In genomic region chr10:75401569-75402485, GRCh38 we compare ENCODE assay signal across 8 cellular contexts. TPM values are rescaled to one million over a fixed set of nuclear protein-coding genes. Genes with fewer than 3 reads are reported as not detected.
DNase-seq lines count a peak whose midpoint lies in the region; ATAC-seq, FAIRE-seq and TF ChIP-seq lines count a peak whose summit lies in the region.

Gene ZNF503, minus strand, starts transcription at chr10:75401764. Its CDS starts 345 bp downstream, at chr10:75401419.

- intact Hi-C loops in vagina (cut with DNase I) = loop anchor here (5.0 to 10.0 kb wide), 4 partner anchors 65 to 503 kb away; no protein-coding TSS in a partner anchor

- ATAC-seq in CD4-positive, CD25-positive, alpha-beta regulatory T cell (ENCODE audit: low read depth in 2 of 2) = peak; percentile 32 to 42
- ATAC-seq in HG03460 (IDR thresholded peaks at IDR 0.05; ENCODE audit: unreplicated experiment) = peak; percentile 65

- peak in 1 of 3 donors; percentile 48 for DNase-seq in CD4-positive, CD25-positive, alpha-beta regulatory T cell
- DNase-seq in NCI-H524 (lab: John Stamatoyannopoulos, UW) (peak; percentile 80 to 87), frontal cortex (ENCODE audit: low spot score in 2 of 2) (peak; percentile 93 to 95), vagina (ENCODE audit: extremely low spot score in 2 of 2) (peak in 1 of 2 donors; percentile 99)

- H3K4me3 Mint-ChIP-seq in CD4-positive, CD25-positive, alpha-beta regulatory T cell = peak within 1 kb of the TSS; percentile 66 to 87 (median 83)
- peak within 1 kb of the TSS; percentile 84 for H3K4me3 Mint-ChIP-seq in activated naive CD4-positive, alpha-beta T cell treated with anti-CD3 and anti-CD28 coated beads, Interleukin-2, amount 50 U/mL, for 24 hours
- H3K4me3 Mint-ChIP-seq in nephron = peak within 1 kb of the TSS; percentile 87 to 100 (median 100)

- peak in 2 of 3 experiments; percentile 19 to 23 for TF ChIP-seq CTCF in nephron (IDR thresholded peaks at IDR 0.05; ENCODE audit: unreplicated experiment in 3 of 3)
- TF ChIP-seq CTCF in vagina (IDR thresholded peaks at IDR 0.05) = peak in 1 of 3 experiments; percentile 51

- TF ChIP-seq POLR2A in GM19099 (IDR thresholded peaks at IDR 0.05; ENCODE audit: extremely low read depth, insufficient read length, low read depth) (peak; percentile 93), vagina (IDR thresholded peaks at IDR 0.05) (peak; percentile 40 to 95)

- H3K9me3 ChIP-seq in CD4-positive, CD25-positive, alpha-beta regulatory T cell (ENCODE audit: control insufficient read depth in 2 of 2, low read length in 2 of 2) = no peaks in the 10 kb centered on the region
- no peaks in the 10 kb centered on the region for H3K9me3 ChIP-seq in vagina

- H3K4me1 ChIP-seq in CD4-positive, CD25-positive, alpha-beta regulatory T cell (ENCODE audit: control insufficient read depth, insufficient read depth, low read length, poor library complexity, severe bottlenecking) = peaks cover 41% of the 10 kb centered on the region
- H3K4me1 ChIP-seq in vagina = peaks cover 40% of the 10 kb centered on the region

- no peaks in the 10 kb centered on the region for H3K36me3 ChIP-seq in CD4-positive, CD25-positive, alpha-beta regulatory T cell (ENCODE audit: control insufficient read depth, insufficient read depth, low read length)
- peaks cover 0 to 12% of the 10 kb centered on the region in 2 donors for H3K36me3 ChIP-seq in vagina

- H3K9me3 Mint-ChIP-seq in CD4-positive, CD25-positive, alpha-beta regulatory T cell = peaks cover 0 to 6% (median 0%) of the 10 kb centered on the region in 7 donors
- no peaks in the 10 kb centered on the region for H3K9me3 Mint-ChIP-seq in activated naive CD4-positive, alpha-beta T cell treated with anti-CD3 and anti-CD28 coated beads, Interleukin-2, amount 50 U/mL, for 24 hours
- H3K9me3 Mint-ChIP-seq in nephron = no peaks in the 10 kb centered on the region

- peaks cover 0 to 43% (median 16%) of the 10 kb centered on the region in 4 donors for H3K4me1 Mint-ChIP-seq in CD4-positive, CD25-positive, alpha-beta regulatory T cell
- H3K4me1 Mint-ChIP-seq in activated naive CD4-positive, alpha-beta T cell treated with anti-CD3 and anti-CD28 coated beads, Interleukin-2, amount 50 U/mL, for 24 hours = peaks cover 31% of the 10 kb centered on the region
- H3K4me1 Mint-ChIP-seq in nephron = peaks cover 28% of the 10 kb centered on the region

- no peak for FAIRE-seq in frontal cortex (lab: Jason Lieb, UNC)

- H3K4me3 ChIP-seq in CD4-positive, CD25-positive, alpha-beta regulatory T cell (ENCODE audit: low read depth, low read length) = peak within 1 kb of the TSS; percentile 31
- H3K4me3 ChIP-seq in vagina = peak within 1 kb of the TSS; percentile 88 to 99

- no peaks in the 10 kb centered on the region for H3K36me3 Mint-ChIP-seq in CD4-positive, CD25-positive, alpha-beta regulatory T cell
- no peaks in the 10 kb centered on the region for H3K36me3 Mint-ChIP-seq in activated naive CD4-positive, alpha-beta T cell treated with anti-CD3 and anti-CD28 coated beads, Interleukin-2, amount 50 U/mL, for 24 hours
- peaks cover 26% of the 10 kb centered on the region for H3K36me3 Mint-ChIP-seq in nephron (ENCODE audit: low read depth)

- no peak within 1 kb of the TSS for H3K27ac ChIP-seq in CD4-positive, CD25-positive, alpha-beta regulatory T cell (ENCODE audit: insufficient read depth, low read length, poor library complexity, severe bottlenecking)
- peak within 1 kb of the TSS; percentile 99 for H3K27ac ChIP-seq in vagina

- H3K27me3 ChIP-seq in CD4-positive, CD25-positive, alpha-beta regulatory T cell (ENCODE audit: control insufficient read depth, insufficient read depth, low read length) = no peaks in the 10 kb centered on the region
- no peaks in the 10 kb centered on the region for H3K27me3 ChIP-seq in vagina

- H3K27me3 Mint-ChIP-seq in CD4-positive, CD25-positive, alpha-beta regulatory T cell = peaks cover 71% of the 10 kb centered on the region
- H3K27me3 Mint-ChIP-seq in activated naive CD4-positive, alpha-beta T cell treated with anti-CD3 and anti-CD28 coated beads, Interleukin-2, amount 50 U/mL, for 24 hours = peaks cover 40% of the 10 kb centered on the region
- peaks cover 28% of the 10 kb centered on the region for H3K27me3 Mint-ChIP-seq in nephron (ENCODE audit: low read depth)

- H3K27ac Mint-ChIP-seq in CD4-positive, CD25-positive, alpha-beta regulatory T cell = peak within 1 kb of the TSS in 1 of 3 donors; percentile 7
- H3K27ac Mint-ChIP-seq in activated naive CD4-positive, alpha-beta T cell treated with anti-CD3 and anti-CD28 coated beads, Interleukin-2, amount 50 U/mL, for 24 hours = no peak within 1 kb of the TSS
- H3K27ac Mint-ChIP-seq in nephron = peak within 1 kb of the TSS; percentile 96 to 99 (median 98)

RNA-seq across cellular contexts. Expression of gene ZNF503, which starts in this region (rescaled TPM):
- total RNA-seq in CD4-positive, CD25-positive, alpha-beta regulatory T cell = not detected
- not detected for polyA plus RNA-seq in CD4-positive, CD25-positive, alpha-beta regulatory T cell
- total RNA-seq in frontal cortex (1.6 TPM), vagina (24.6 TPM)

Comparison
In these comparisons a context has a peak if more than half of its experiments do, and no peak if none do; other contexts are left out.
1. Peak in ATAC-seq and H3K4me3 ChIP-seq in CD4-positive, CD25-positive, alpha-beta regulatory T cell; RNA of the gene not detected or under 1 TPM.